8 cellular contexts compared by ENCODE assay signal in genomic region chr2:172253190-172254052, GRCh38.
A peak's percentile ranks its signal among the peaks of the same experiment; 100 is the strongest.
DNase-seq lines count a peak whose midpoint lies in the region; ATAC-seq and TF ChIP-seq lines count a peak whose summit lies in the region.

No MANE protein-coding gene starts in this region.

- H3K4me1 Mint-ChIP-seq in activated T-helper 2 cell treated with anti-CD3 and anti-CD28 coated beads, Interferon-gamma antibody, Interleukin-2, Interleukin-4, amounts not matched to agents 10 μg/mL and 5 μg/mL and 100 μg/mL, durations not matched to agents 14 hours and 24 hours and 36 hours (ENCODE audit: low read depth) = peaks cover 20% of the 10 kb centered on the region

- peaks cover 0 to 30% (median 9%) of the 10 kb centered on the region in 12 donors for H3K4me1 ChIP-seq in heart left ventricle

- H3K36me3 Mint-ChIP-seq in activated T-helper 2 cell treated with anti-CD3 and anti-CD28 coated beads, Interferon-gamma antibody, Interleukin-2, Interleukin-4, amounts not matched to agents 10 μg/mL and 5 μg/mL and 100 μg/mL, durations not matched to agents 14 hours and 24 hours and 36 hours (ENCODE audit: low read depth) = no peaks in the 10 kb centered on the region

- no peak overlapping the region for H3K4me3 ChIP-seq in heart left ventricle

- no peak overlapping the region for H3K27ac Mint-ChIP-seq in activated T-helper 2 cell treated with anti-CD3 and anti-CD28 coated beads, Interferon-gamma antibody, Interleukin-2, Interleukin-4, amounts not matched to agents 10 μg/mL and 5 μg/mL and 100 μg/mL, durations not matched to agents 14 hours and 24 hours and 36 hours

- H3K9me3 Mint-ChIP-seq in activated T-helper 2 cell treated with anti-CD3 and anti-CD28 coated beads, Interferon-gamma antibody, Interleukin-2, Interleukin-4, amounts not matched to agents 10 μg/mL and 5 μg/mL and 100 μg/mL, durations not matched to agents 14 hours and 24 hours and 36 hours = no peaks in the 10 kb centered on the region

- H3K36me3 ChIP-seq in heart left ventricle = no peaks in the 10 kb centered on the region

- no peaks in the 10 kb centered on the region for H3K9me3 ChIP-seq in heart left ventricle

- TF ChIP-seq POLR2A in heart left ventricle (IDR thresholded peaks at IDR 0.05) = no peak

- WGBS in heart left ventricle, 4 donors = 72 to 84% (median 76%) methylated on average over 13 to 16 of the region's 16 CpGs

- DNase-seq in DMS153 treated with DMSO at 0.1 percent for 48 hours (lab: John Stamatoyannopoulos, UW; ENCODE audit: unreplicated experiment) = peak; percentile 21
- DNase-seq in NCI-H69 (lab: John Stamatoyannopoulos, UW) = peak; percentile 66
- DNase-seq in activated T-helper 2 cell treated with anti-CD3 and anti-CD28 coated beads, Interferon-gamma antibody, Interleukin-2, Interleukin-4, amounts not matched to agents 10 μg/mL and 5 μg/mL and 100 μg/mL, durations not matched to agents 14 hours and 24 hours and 36 hours (ENCODE audit: low spot score) = peak; percentile 28
- peak in 3 of 5 donors; percentile 56 to 71 (median 59) for DNase-seq in heart left ventricle
- peak; percentile 75 for DNase-seq in stimulated activated CD4-positive, alpha-beta T cell treated with anti-CD3 and anti-CD28 coated beads, Interleukin-15, amount 100 ng/mL, for 24 hours
- no peak for DNase-seq in NCI-H446 treated with DMSO at 0.1 percent for 48 hours (lab: John Stamatoyannopoulos, UW)

- peak overlapping the region in 11 of 12 donors; percentile 7 to 84 (median 77) for H3K27ac ChIP-seq in heart left ventricle

- H3K27me3 ChIP-seq in heart left ventricle = no peaks in the 10 kb centered on the region

- intact Hi-C loops in activated T-helper 2 cell treated with anti-CD3 and anti-CD28 coated beads, Interferon-gamma antibody, Interleukin-2, Interleukin-4, amounts not matched to agents 10 μg/mL and 5 μg/mL and 100 μg/mL, durations not matched to agents 14 hours and 24 hours and 36 hours (cut with micrococcal nuclease) = loop anchor here (5.0 to 10.0 kb wide), 2 partner anchors 181 to 209 kb away; no protein-coding TSS in a partner anchor
- intact Hi-C loops in heart left ventricle (cut with DNase I) = loop anchor here in 2 of 10 donors (5.0 to 10.0 kb wide), 2 partner anchors 54 to 71 kb away; no protein-coding TSS in a partner anchor

- peaks cover 13% of the 10 kb centered on the region for H3K27me3 Mint-ChIP-seq in activated T-helper 2 cell treated with anti-CD3 and anti-CD28 coated beads, Interferon-gamma antibody, Interleukin-2, Interleukin-4, amounts not matched to agents 10 μg/mL and 5 μg/mL and 100 μg/mL, durations not matched to agents 14 hours and 24 hours and 36 hours (ENCODE audit: low read depth)

- ATAC-seq in heart left ventricle (peak; percentile 44 to 89 (median 86)), GM21360 (IDR thresholded peaks at IDR 0.05; ENCODE audit: unreplicated experiment) (no peak), GM19452 (IDR thresholded peaks at IDR 0.05; ENCODE audit: unreplicated experiment) (no peak)

- TF ChIP-seq CTCF in heart left ventricle (IDR thresholded peaks at IDR 0.05) = no peak

- no peak overlapping the region for H3K4me3 Mint-ChIP-seq in activated T-helper 2 cell treated with anti-CD3 and anti-CD28 coated beads, Interferon-gamma antibody, Interleukin-2, Interleukin-4, amounts not matched to agents 10 μg/mL and 5 μg/mL and 100 μg/mL, durations not matched to agents 14 hours and 24 hours and 36 hours (ENCODE audit: low read depth)

Comparison
In these comparisons a context has a peak if more than half of its experiments do, and no peak if none do; other contexts are left out.
1. ATAC-seq: peak in heart left ventricle (4 of 4); none in GM21360 (single experiment) and GM19452 (single experiment).